In genomic region chr11:14364322-14364721, GRCh38 we compare ENCODE assay signal across 16 cellular contexts.
"Had no signal": no experiment of that assay in that cellular context is flagged by ENCODE, and none has a peak within 500 bp of the region (broad histone marks: within the 10 kb centered on the region; RNA-seq: fewer than 3 reads in every experiment).

No MANE protein-coding gene starts in this region.

- H3K27ac ChIP-seq: ascending aorta, right lobe of liver, upper lobe of left lung had no signal

- DNase-seq: activated B cell treated with CpG ODN at 0.5 μM for 24 hours; activated CD4-positive, alpha-beta T cell treated with anti-CD3 and anti-CD28 coated beads, Interleukin-2, amount 10 ng/mL, durations not matched to agents 24 days and 14 days; activated naive CD4-positive, alpha-beta T cell treated with Interleukin-2 at 50 U/mL for 16 hours; activated naive CD8-positive, alpha-beta T cell treated with anti-CD3 and anti-CD28 coated beads, Interleukin-2, amount 50 U/mL, for 24 hours; endodermal cell; erythroblast; immature natural killer cell; naive thymus-derived CD4-positive, alpha-beta T cell; right lobe of liver; stimulated activated CD4-positive, alpha-beta T cell treated with anti-CD3 and anti-CD28 coated beads, Interleukin-4, amount 100 ng/mL, for 1 hour; stimulated activated CD8-positive, alpha-beta memory T cell treated with anti-CD3 and anti-CD28 coated beads, Interleukin-4, amount 100 ng/mL, for 48 hours; stimulated activated naive CD8-positive, alpha-beta T cell treated with anti-CD3 and anti-CD28 coated beads, Interleukin-15, Interleukin-2, amounts not matched to agents 100 U/mL and 50 U/mL, for 24 hours; T-helper 1 cell; upper lobe of left lung had no signal

- H3K27me3 Mint-ChIP-seq: activated B cell treated with CpG ODN at 0.5 μM for 24 hours had no signal

- H3K9me3 ChIP-seq: ascending aorta, right lobe of liver, upper lobe of left lung had no signal

- H3K9me3 Mint-ChIP-seq: activated B cell treated with CpG ODN at 0.5 μM for 24 hours; activated CD4-positive, alpha-beta T cell treated with anti-CD3 and anti-CD28 coated beads, Interleukin-2, amount 10 ng/mL, durations not matched to agents 24 days and 14 days; activated naive CD8-positive, alpha-beta T cell treated with anti-CD3 and anti-CD28 coated beads, Interleukin-2, amount 50 U/mL, for 24 hours; endodermal cell; immature natural killer cell; naive thymus-derived CD4-positive, alpha-beta T cell had no signal

- H3K27me3 ChIP-seq: ascending aorta, right lobe of liver, upper lobe of left lung had no signal

- ATAC-seq: activated naive CD8-positive, alpha-beta T cell treated with anti-CD3 and anti-CD28 coated beads, Interleukin-2, amount 50 U/mL, for 24 hours; naive thymus-derived CD4-positive, alpha-beta T cell; right lobe of liver; stimulated activated naive CD8-positive, alpha-beta T cell treated with anti-CD3 and anti-CD28 coated beads, Interleukin-15, Interleukin-2, amounts not matched to agents 100 U/mL and 50 U/mL, for 24 hours had no signal

- H3K4me3 ChIP-seq: ascending aorta, lung, right lobe of liver, upper lobe of left lung had no signal

- H3K27ac Mint-ChIP-seq: activated B cell treated with CpG ODN at 0.5 μM for 24 hours; activated CD4-positive, alpha-beta T cell treated with anti-CD3 and anti-CD28 coated beads, Interleukin-2, amount 10 ng/mL, durations not matched to agents 24 days and 14 days; activated naive CD8-positive, alpha-beta T cell treated with anti-CD3 and anti-CD28 coated beads, Interleukin-2, amount 50 U/mL, for 24 hours; endodermal cell; immature natural killer cell; naive thymus-derived CD4-positive, alpha-beta T cell had no signal

- H3K36me3 ChIP-seq: ascending aorta, right lobe of liver, upper lobe of left lung had no signal

- H3K4me3 Mint-ChIP-seq: activated B cell treated with CpG ODN at 0.5 μM for 24 hours; activated CD4-positive, alpha-beta T cell treated with anti-CD3 and anti-CD28 coated beads, Interleukin-2, amount 10 ng/mL, durations not matched to agents 24 days and 14 days; activated naive CD8-positive, alpha-beta T cell treated with anti-CD3 and anti-CD28 coated beads, Interleukin-2, amount 50 U/mL, for 24 hours; endodermal cell; immature natural killer cell; naive thymus-derived CD4-positive, alpha-beta T cell had no signal

- H3K36me3 Mint-ChIP-seq: immature natural killer cell had no signal
